In genomic region chrX:29870608-29871007, GRCh38 we compare ENCODE assay signal across 1 cellular context.
A peak's percentile ranks its signal among the peaks of the same experiment; 100 is the strongest.
TF ChIP-seq lines count a peak whose summit lies in the region.

No MANE protein-coding gene starts in this region.

TF ChIP-seq in GM12878, 131 proteins besides CTCF, POLR2A, EP300 and RAD21 (continued from another document):
- peak; percentile 61; the same call in 1 of the 2 replicates for TF ChIP-seq ATF2 (IDR thresholded peaks at IDR 0.05; ENCODE audit: low read length)
- TF ChIP-seq CEBPB (IDR thresholded peaks at IDR 0.05; ENCODE audit: borderline replicate concordance in 1 of 2, low read depth in 2 of 2, low read length in 2 of 2): no peak
- TF ChIP-seq POLR2AphosphoS2 (IDR thresholded peaks at IDR 0.05; ENCODE audit: low read depth, low read length): no peak
- TF ChIP-seq RELA (IDR thresholded peaks at IDR 0.05; ENCODE audit: borderline replicate concordance, partially characterized antibody): no peak
- no peak for TF ChIP-seq SP1 (IDR thresholded peaks at IDR 0.05; ENCODE audit: low read depth, low read length)
- TF ChIP-seq TAF1 (IDR thresholded peaks at IDR 0.05; ENCODE audit: borderline replicate concordance, low read depth, low read length): no peak
- no peak for TF ChIP-seq IRF3 (IDR thresholded peaks at IDR 0.05)
- TF ChIP-seq FOXM1 (IDR thresholded peaks at IDR 0.05; ENCODE audit: low read depth, low read length): peak; percentile 70; the same call in 1 of the 2 replicates
- TF ChIP-seq RFX5 (IDR thresholded peaks at IDR 0.05; ENCODE audit: low read depth, low read length): no peak
- no peak for TF ChIP-seq RELB (IDR thresholded peaks at IDR 0.05; ENCODE audit: low read depth)
- TF ChIP-seq SPI1 (IDR thresholded peaks at IDR 0.05; ENCODE audit: borderline replicate concordance, insufficient read depth, low read depth, low read length): peak; percentile 37; the same call in 1 of the 2 replicates
- peak; percentile 94 for TF ChIP-seq RUNX3 (IDR thresholded peaks at IDR 0.05; ENCODE audit: low read length)
- TF ChIP-seq NRF1 (conservative IDR thresholded peaks at IDR 0.05; ENCODE audit: low read depth, low read length): no peak
- TF ChIP-seq ZBED1 (IDR thresholded peaks at IDR 0.05; ENCODE audit: borderline replicate concordance): peak; percentile 64; the same call in 1 of the 2 replicates
- TF ChIP-seq STAT3 (IDR thresholded peaks at IDR 0.05; ENCODE audit: low read depth, low read length): no peak
- no peak for TF ChIP-seq BHLHE40 (IDR thresholded peaks at IDR 0.05; ENCODE audit: borderline replicate concordance in 1 of 2, low read depth in 2 of 2, low read length in 1 of 2)
- TF ChIP-seq SMAD5 (IDR thresholded peaks at IDR 0.05; ENCODE audit: low read depth): no peak
- TF ChIP-seq ZBTB4 (CRISPR knock-in tag; IDR thresholded peaks at IDR 0.05): no peak
- TF ChIP-seq NR2C2 (IDR thresholded peaks at IDR 0.05; ENCODE audit: borderline replicate concordance, control insufficient read depth, insufficient read length, low read depth): no peak
- no peak for TF ChIP-seq SMC3 (IDR thresholded peaks at IDR 0.05; ENCODE audit: borderline replicate concordance, low read length)
